Comparison of ENCODE assay signal across 8 cellular contexts in genomic region chr5:123036391-123037103, GRCh38. TPM values are rescaled to one million over a fixed set of nuclear protein-coding genes. Genes with fewer than 3 reads are reported as not detected.
DNase-seq lines count a peak whose midpoint lies in the region; ATAC-seq lines count a peak whose summit lies in the region.

Gene PPIC, minus strand, starts transcription at chr5:123036725. Its CDS starts 100 bp downstream, at chr5:123036625.

- in situ Hi-C loops in SK-MEL-5 (cut with HindIII; ENCODE audit: low pct_unique_long_range_greater_than_20kb, low sequenced_read_pairs), result no loop called here

- DNase-seq in DMS 273 treated with DMSO at 0.1 percent for 48 hours (lab: John Stamatoyannopoulos, UW), result peak; percentile 69
- peak; percentile 75 for DNase-seq in SK-MEL-5 (ENCODE audit: low read depth, low spot score)
- DNase-seq in kidney tubule cell (ENCODE audit: low spot score), result peak; percentile 90
- peak; percentile 21 for DNase-seq in smooth muscle cell of the brain vasculature (ENCODE audit: low read depth, low spot score)

- H3K4me1 Mint-ChIP-seq in dendritic cell treated with granulocyte-macrophage colony-stimulating factor and Interleukin-4, amounts not matched to agents 40 ng/mL and 50 ng/mL, for 4 days (ENCODE audit: low read depth), result peaks cover 13% of the 10 kb centered on the region

- no peaks in the 10 kb centered on the region for H3K36me3 Mint-ChIP-seq in dendritic cell treated with granulocyte-macrophage colony-stimulating factor and Interleukin-4, amounts not matched to agents 40 ng/mL and 50 ng/mL, for 4 days (ENCODE audit: low read depth)

- intact Hi-C loops in dendritic cell treated with granulocyte-macrophage colony-stimulating factor and Interleukin-4, amounts not matched to agents 40 ng/mL and 50 ng/mL, for 4 days (cut with micrococcal nuclease), result no loop called here

- peak; percentile 48 for ATAC-seq in GM19328 (IDR thresholded peaks at IDR 0.05; ENCODE audit: unreplicated experiment)
- peak; percentile 42 for ATAC-seq in HG03520 (IDR thresholded peaks at IDR 0.05; ENCODE audit: unreplicated experiment)
- ATAC-seq in GM21526 (IDR thresholded peaks at IDR 0.05; ENCODE audit: low FRiP score, unreplicated experiment), result no peak

- no peaks in the 10 kb centered on the region for H3K9me3 Mint-ChIP-seq in dendritic cell treated with granulocyte-macrophage colony-stimulating factor and Interleukin-4, amounts not matched to agents 40 ng/mL and 50 ng/mL, for 4 days

- H3K4me3 Mint-ChIP-seq in dendritic cell treated with granulocyte-macrophage colony-stimulating factor and Interleukin-4, amounts not matched to agents 40 ng/mL and 50 ng/mL, for 4 days, result peak within 1 kb of the TSS; percentile 78

- peak within 1 kb of the TSS; percentile 21 for H3K27ac Mint-ChIP-seq in dendritic cell treated with granulocyte-macrophage colony-stimulating factor and Interleukin-4, amounts not matched to agents 40 ng/mL and 50 ng/mL, for 4 days

- H3K27me3 Mint-ChIP-seq in dendritic cell treated with granulocyte-macrophage colony-stimulating factor and Interleukin-4, amounts not matched to agents 40 ng/mL and 50 ng/mL, for 4 days, result peaks cover 76% of the 10 kb centered on the region

RNA-seq across cellular contexts. Expression of gene PPIC, which starts in this region (rescaled TPM):
- 16.6 and 20.1 TPM in 2 replicates for total RNA-seq in SK-MEL-5 (2014; rRNA removed; shearing (Covaris generic))
- 44.8 and 47.3 TPM in 2 replicates for polyA plus RNA-seq in SK-MEL-5 (2015; cell fraction: cytosol; rRNA removed)
- 16.7 and 16.8 TPM in 2 replicates for polyA plus RNA-seq in SK-MEL-5 (2015; cell fraction: nucleus; rRNA removed)

Comparison
In these comparisons a context has a peak if more than half of its experiments do, and no peak if none do; other contexts are left out.
1. DNase-seq: peak in every context shown above with its lines; median percentile 90 in kidney tubule cell; 75 in SK-MEL-5; 69 in DMS 273 treated with DMSO at 0.1 percent for 48 hours; 21 in smooth muscle cell of the brain vasculature.